11 cellular contexts compared by ENCODE assay signal in genomic region chr14:101359221-101360044, GRCh38.
A peak's percentile ranks its signal among the peaks of the same experiment; 100 is the strongest.
DNase-seq lines count a peak whose midpoint lies in the region; FAIRE-seq and TF ChIP-seq lines count a peak whose summit lies in the region.
"Had no signal": no experiment of that assay in that cellular context is flagged by ENCODE, and none has a peak within 500 bp of the region (broad histone marks: within the 10 kb centered on the region; RNA-seq: fewer than 3 reads in every experiment).

No MANE protein-coding gene starts in this region.

- no peak overlapping the region for H2AFZ ChIP-seq in H1 (ENCODE audit: low read length)
- H2AFZ ChIP-seq: parathyroid adenoma had no signal

- no peak for TF ChIP-seq EP300 in H1 (IDR thresholded peaks at IDR 0.05; ENCODE audit: borderline replicate concordance in 1 of 2, low read depth in 2 of 2, low read length in 2 of 2)
- TF ChIP-seq EP300 in transverse colon (IDR thresholded peaks at IDR 0.05; ENCODE audit: low read depth): no peak

- H3K79me2 ChIP-seq in H1 (ENCODE audit: control insufficient read depth in 1 of 2, insufficient read depth in 2 of 2, low read length in 2 of 2): no peaks in the 10 kb centered on the region
- H3K79me2 ChIP-seq: parathyroid adenoma had no signal

- no peak for TF ChIP-seq RAD21 in H1 (IDR thresholded peaks at IDR 0.05 in 1 of 2, conservative IDR thresholded peaks at IDR 0.05 in 1 of 2; ENCODE audit: low read depth in 2 of 2, low read length in 2 of 2)

- no peak overlapping the region for H2BK120ac ChIP-seq in H1 (replicated peaks; ENCODE audit: low read depth, low read length)

- CTCF ChIA-PET in H1 (lab: Charles Lee; ENCODE audit: partially characterized antibody): interaction anchor here (0.9 to 1.6 kb wide), 2 partner anchors 46 to 190 kb away, joined by 3 read pairs; no protein-coding TSS in a partner anchor

- H3K9ac ChIP-seq in H1 (replicated peaks in 1 of 4; ENCODE audit: extremely low read depth in 1 of 4, low read depth in 3 of 4, low read length in 3 of 4) (no peak overlapping the region), mucosa of rectum (ENCODE audit: low read depth in 1 of 2, low read length in 2 of 2) (peak overlapping the region in 1 of 2 donors; percentile 22)
- H3K9ac ChIP-seq: parathyroid adenoma had no signal

- no peaks in the 10 kb centered on the region for H4K20me1 ChIP-seq in H1 (replicated peaks in 1 of 2; ENCODE audit: control insufficient read depth in 1 of 2, insufficient read depth in 2 of 2, low read length in 2 of 2)

- no peak overlapping the region for H2BK5ac ChIP-seq in H1 (ENCODE audit: low read depth, low read length)

- TF ChIP-seq POLR2A in H1 (IDR thresholded peaks at IDR 0.05; ENCODE audit: control extremely low read depth in 1 of 2, low read depth in 2 of 2, low read length in 2 of 2) (no peak), transverse colon (IDR thresholded peaks at IDR 0.05) (no peak)

- in situ Hi-C loops in transverse colon (cut with MboI; ENCODE audit: low pct_ligation_motif_present in 1 of 4, low pct_unique_long_range_greater_than_20kb in 1 of 4, low sequenced_read_pairs in 3 of 4): no loop called here

- peak overlapping the region; percentile 23; the same call in 1 of the 2 replicates for H4K8ac ChIP-seq in H1 (ENCODE audit: extremely low read depth, insufficient read depth, low read length)

- H2BK15ac ChIP-seq in H1 (ENCODE audit: low read length): peak overlapping the region; percentile 46; the same call in 1 of the 2 replicates

- no peak overlapping the region for H3K18ac ChIP-seq in H1 (ENCODE audit: extremely low read depth, low read length)

- H3K27me3 ChIP-seq in H1 (replicated peaks in 1 of 4; ENCODE audit: control insufficient read depth in 3 of 4, extremely low read depth in 1 of 4, insufficient read depth in 3 of 4, low read length in 3 of 4) (no peaks in the 10 kb centered on the region), mucosa of rectum (ENCODE audit: control insufficient read depth in 2 of 2, insufficient read depth in 2 of 2, low read length in 2 of 2) (no peaks in the 10 kb centered on the region), transverse colon (no peaks in the 10 kb centered on the region)

- no peak overlapping the region for H3K4ac ChIP-seq in H1 (replicated peaks; ENCODE audit: insufficient read length, low read depth, low read length)

- DNase-seq in NCI-H510A treated with DMSO at 0.1 percent for 48 hours (lab: John Stamatoyannopoulos, UW) (peak; percentile 33), NCI-H510A (lab: John Stamatoyannopoulos, UW) (no peak), H1 (ENCODE audit: low read depth in 1 of 2, low spot score in 2 of 2) (no peak), transverse colon (peak; percentile 47), NCI-H345 (lab: John Stamatoyannopoulos, UW) (no peak), kidney glomerular epithelial cell (lab: John Stamatoyannopoulos, UW) (no peak), NCI-H2227 (lab: John Stamatoyannopoulos, UW; ENCODE audit: unreplicated experiment) (no peak)
- DNase-seq: 8988T, NCI-H2107 had no signal

- POLR2A ChIA-PET in H1 (lab: Charles Lee; ENCODE audit: partially characterized antibody): no interaction called here

- H2AK5ac ChIP-seq in H1 (ENCODE audit: low read depth, low read length): no peak overlapping the region

- H3K27ac ChIP-seq in H1 (ENCODE audit: low read depth, low read length) (no peak overlapping the region), mucosa of rectum (ENCODE audit: low read depth in 2 of 2, low read length in 2 of 2) (peak overlapping the region; percentile 64 to 75), transverse colon (peak overlapping the region; percentile 77 to 94 (median 84))
- H3K27ac ChIP-seq: parathyroid adenoma had no signal

- 92% methylated on average over 19 of the region's 19 CpGs; no CpG with 5 or more reads in 1 of the 2 experiments for WGBS in H1 (ENCODE audit: extremely low coverage in 1 of 2, insufficient coverage in 1 of 2, insufficient read length in 1 of 2, insufficient replicate concordance in 2 of 2, low coverage in 1 of 2, low lambda C conversion rate in 2 of 2, missing lambda C conversion rate in 1 of 2), 2 experiments
- WGBS in transverse colon (ENCODE audit: low coverage in 1 of 2), 2 donors: 55 to 88% methylated on average over 5 to 19 of the region's 19 CpGs

- H3K23me2 ChIP-seq in H1 (ENCODE audit: low read depth, low read length): no peaks in the 10 kb centered on the region

- H2BK20ac ChIP-seq in H1 (ENCODE audit: low read length): no peak overlapping the region

- no peak for TF ChIP-seq CTCF in H1 (IDR thresholded peaks at IDR 0.05; ENCODE audit: control extremely low read depth in 1 of 3, insufficient read depth in 1 of 3, low read depth in 1 of 3, low read length in 3 of 3)
- TF ChIP-seq CTCF in transverse colon (IDR thresholded peaks at IDR 0.05): no peak

- H3K36me3 ChIP-seq in H1 (ENCODE audit: control insufficient read depth in 2 of 4, insufficient read depth in 4 of 4, low read length in 3 of 4): no peaks in the 10 kb centered on the region
- no peaks in the 10 kb centered on the region for H3K36me3 ChIP-seq in mucosa of rectum (ENCODE audit: control insufficient read depth in 2 of 2, insufficient read depth in 2 of 2, low read length in 2 of 2)
- H3K36me3 ChIP-seq in transverse colon: no peaks in the 10 kb centered on the region

- no peak overlapping the region for H3K56ac ChIP-seq in H1 (replicated peaks; ENCODE audit: insufficient read length, low read depth, low read length)

- peaks cover 0 to 8% of the 10 kb centered on the region in 2 experiments; a peak in 2 of 4 replicates for H3K9me3 ChIP-seq in H1 (ENCODE audit: insufficient read depth in 2 of 2, low read depth in 1 of 2, low read length in 1 of 2)
- no peaks in the 10 kb centered on the region for H3K9me3 ChIP-seq in mucosa of rectum (ENCODE audit: control insufficient read depth in 2 of 2, low read length in 2 of 2)
- no peaks in the 10 kb centered on the region for H3K9me3 ChIP-seq in transverse colon

- H3K79me1 ChIP-seq in H1 (ENCODE audit: low read depth, low read length): no peaks in the 10 kb centered on the region

- H2BK12ac ChIP-seq in H1 (ENCODE audit: low read depth, low read length): no peak overlapping the region

- H3K14ac ChIP-seq in H1 (ENCODE audit: insufficient read length): no peak overlapping the region

- FAIRE-seq in H1 (lab: Jason Lieb, UNC): no peak

- intact Hi-C loops in transverse colon (cut with DNase I; ENCODE audit: low total_unique reads): no loop called here

- H3K4me1 ChIP-seq in H1 (replicated peaks in 1 of 4; ENCODE audit: control insufficient read depth in 3 of 4, insufficient read depth in 4 of 4, low read length in 3 of 4): peaks cover 0 to 5% (median 0%) of the 10 kb centered on the region in 4 experiments; a peak in 2 of 7 replicates
- peaks cover 0 to 11% of the 10 kb centered on the region in 2 donors for H3K4me1 ChIP-seq in mucosa of rectum (ENCODE audit: control insufficient read depth in 2 of 2, insufficient read depth in 2 of 2, low read length in 2 of 2)
- peaks cover 17 to 35% (median 28%) of the 10 kb centered on the region in 4 donors for H3K4me1 ChIP-seq in transverse colon
- H3K4me1 ChIP-seq: parathyroid adenoma had no signal

- H3K4me3 ChIP-seq in H1 (ENCODE audit: extremely low read depth in 1 of 4, insufficient read depth in 2 of 4, low read depth in 3 of 4, low read length in 4 of 4) (no peak overlapping the region), mucosa of rectum (ENCODE audit: low read length in 2 of 2) (no peak overlapping the region), transverse colon (no peak overlapping the region)

- no peak overlapping the region for H3K4me2 ChIP-seq in H1 (ENCODE audit: insufficient read depth in 1 of 2, low read depth in 2 of 2, low read length in 2 of 2)

- H4K5ac ChIP-seq in H1 (ENCODE audit: insufficient read length, low read depth, low read length): no peak overlapping the region

- no peak overlapping the region for H3K23ac ChIP-seq in H1 (ENCODE audit: insufficient read length)

- H4K91ac ChIP-seq in H1 (replicated peaks; ENCODE audit: insufficient read length, low read length): no peak overlapping the region

TF ChIP-seq in H1, 55 proteins besides CTCF, POLR2A, EP300 and RAD21:
- TF ChIP-seq EGR1 (IDR thresholded peaks at IDR 0.05; ENCODE audit: borderline replicate concordance, low read depth, low read length) (no peak), SIRT6 (IDR thresholded peaks at IDR 0.05; ENCODE audit: low read length) (no peak), KDM5A (IDR thresholded peaks at IDR 0.05; ENCODE audit: low read length) (no peak), CTBP2 (IDR thresholded peaks at IDR 0.05; ENCODE audit: borderline replicate concordance, insufficient read depth, insufficient read length, low read length) (no peak), CREB1 (IDR thresholded peaks at IDR 0.05) (no peak), CBX8 (IDR thresholded peaks at IDR 0.05; ENCODE audit: borderline replicate concordance, low read depth, low read length) (no peak), TCF12 (IDR thresholded peaks at IDR 0.05; ENCODE audit: low read depth, low read length) (no peak), SP1 (IDR thresholded peaks at IDR 0.05; ENCODE audit: low read depth, low read length) (no peak)

Comparison
In these comparisons a context has a peak if more than half of its experiments do, and no peak if none do; other contexts are left out.
1. DNase-seq: peak in NCI-H510A treated with DMSO at 0.1 percent for 48 hours (single experiment) and transverse colon (single experiment); none in NCI-H510A (single experiment), H1 (0 of 2), NCI-H345 (single experiment), kidney glomerular epithelial cell (single experiment) and NCI-H2227 (single experiment).